In genomic region chrX:50622751-50623150, GRCh38 we compare ENCODE assay signal across 22 cellular contexts.
"Had no signal": no experiment of that assay in that cellular context is flagged by ENCODE, and none has a peak within 500 bp of the region (broad histone marks: within the 10 kb centered on the region; RNA-seq: fewer than 3 reads in every experiment).

No MANE protein-coding gene starts in this region.

- ATAC-seq: foreskin keratinocyte, left cardiac atrium, lower lobe of right lung, natural killer cell, sciatic nerve had no signal

- H3K36me3 Mint-ChIP-seq: memory B cell, natural killer cell had no signal

- H3K4me1 ChIP-seq: left ventricle myocardium inferior, lower lobe of right lung, spleen had no signal

- H3K4me3 ChIP-seq: left ventricle myocardium inferior, lower lobe of right lung, spleen, stomach, thoracic aorta had no signal

- H3K9me3 ChIP-seq: left ventricle myocardium inferior, lower lobe of right lung, stomach, thoracic aorta had no signal

- H3K4me1 Mint-ChIP-seq: memory B cell, natural killer cell, neural crest cell had no signal

- H3K27me3 Mint-ChIP-seq: memory B cell had no signal

- H3K36me3 ChIP-seq: left ventricle myocardium inferior, lower lobe of right lung, spleen, stomach, thoracic aorta had no signal

- H3K27me3 ChIP-seq: foreskin keratinocyte had no signal

- H3K4me3 Mint-ChIP-seq: endodermal cell, memory B cell, mesothelial cell of epicardium, natural killer cell, neural crest cell had no signal

- H3K27ac ChIP-seq: foreskin keratinocyte, left ventricle myocardium inferior, lower lobe of right lung, spleen, stomach, thoracic aorta had no signal

- DNase-seq: effector CD4-positive, alpha-beta T cell; endodermal cell; erythroblast; foreskin keratinocyte; kidney; left cardiac atrium; left ventricle myocardium inferior; lower lobe of right lung; natural killer cell; posterior cingulate gyrus; spleen; stimulated activated CD4-positive, alpha-beta T cell treated with anti-CD3 and anti-CD28 coated beads, Interleukin-15, amount 100 ng/mL, for 24 hours; stimulated activated CD4-positive, alpha-beta T cell treated with anti-CD3 and anti-CD28 coated beads, Interleukin-1b, Interleukin-23, amount 100 ng/mL, for 48 hours; stimulated activated CD4-positive, alpha-beta T cell treated with anti-CD3 and anti-CD28 coated beads, Interleukin-4, amount 100 ng/mL, for 24 hours; stimulated activated naive CD4-positive, alpha-beta T cell; stomach; substantia nigra had no signal

- H3K9me3 Mint-ChIP-seq: memory B cell had no signal

- H3K27ac Mint-ChIP-seq: endodermal cell, memory B cell, mesothelial cell of epicardium, natural killer cell had no signal
